Comparison of ENCODE assay signal across 8 cellular contexts in genomic region chr7:112449902-112450806, GRCh38. TPM values are rescaled to one million over a fixed set of nuclear protein-coding genes. Genes with fewer than 3 reads are reported as not detected.
DNase-seq lines count a peak whose midpoint lies in the region; ATAC-seq and TF ChIP-seq lines count a peak whose summit lies in the region.

A gene with protein sequence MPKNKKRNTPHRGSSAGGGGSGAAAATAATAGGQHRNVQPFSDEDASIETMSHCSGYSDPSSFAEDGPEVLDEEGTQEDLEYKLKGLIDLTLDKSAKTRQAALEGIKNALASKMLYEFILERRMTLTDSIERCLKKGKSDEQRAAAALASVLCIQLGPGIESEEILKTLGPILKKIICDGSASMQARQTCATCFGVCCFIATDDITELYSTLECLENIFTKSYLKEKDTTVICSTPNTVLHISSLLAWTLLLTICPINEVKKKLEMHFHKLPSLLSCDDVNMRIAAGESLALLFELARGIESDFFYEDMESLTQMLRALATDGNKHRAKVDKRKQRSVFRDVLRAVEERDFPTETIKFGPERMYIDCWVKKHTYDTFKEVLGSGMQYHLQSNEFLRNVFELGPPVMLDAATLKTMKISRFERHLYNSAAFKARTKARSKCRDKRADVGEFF (plus strand): TSS chr7:112450460. CDS start chr7:112450689, 229 bp downstream.

- H3K4me1 ChIP-seq in RWPE2 (ENCODE audit: insufficient read depth, poor library complexity, severe bottlenecking) (peaks cover 23% of the 10 kb centered on the region), fibroblast of lung (ENCODE audit: control insufficient read depth, extremely low read depth, insufficient read depth, low read length) (peaks cover 7% of the 10 kb centered on the region)

- H3K36me3 Mint-ChIP-seq in activated T-helper 2 cell treated with anti-CD3 and anti-CD28 coated beads, Interferon-gamma antibody, Interleukin-2, Interleukin-4, amounts not matched to agents 10 μg/mL and 5 μg/mL and 100 μg/mL, durations not matched to agents 14 hours and 24 hours and 36 hours (ENCODE audit: low read depth): peaks cover 15% of the 10 kb centered on the region
- H3K36me3 Mint-ChIP-seq in naive thymus-derived CD8-positive, alpha-beta T cell: peaks cover 0 to 6% (median 3%) of the 10 kb centered on the region in 3 donors

- no peaks in the 10 kb centered on the region for H3K27me3 ChIP-seq in RWPE2 (ENCODE audit: insufficient read depth, poor library complexity, severe bottlenecking)
- H3K27me3 ChIP-seq in fibroblast of lung (ENCODE audit: control insufficient read depth, insufficient read depth, low read length): no peaks in the 10 kb centered on the region

- peak within 1 kb of the TSS; percentile 89 for H3K4me2 ChIP-seq in fibroblast of lung (ENCODE audit: extremely low read depth, insufficient read depth, low read length)

- peak within 1 kb of the TSS; percentile 99 for H3K9ac ChIP-seq in fibroblast of lung (ENCODE audit: insufficient read depth, low read length)

- no peaks in the 10 kb centered on the region for H3K9me3 ChIP-seq in RWPE2 (ENCODE audit: severe bottlenecking)
- H3K9me3 ChIP-seq in fibroblast of lung (ENCODE audit: control insufficient read depth, insufficient read depth, low read depth, low read length): no peaks in the 10 kb centered on the region

- POLR2A ChIA-PET in naive thymus-derived CD8-positive, alpha-beta T cell (lab: Charles Lee): interaction anchor here (0.7 to 2.3 kb wide), 16 partner anchors 8 to 888 kb away, joined by 3 to 23 read pairs (median 6); partner anchors contain the start of genes DOCK4, SMIM30 and ZNF277

- H3K4me3 ChIP-seq in RWPE2 (ENCODE audit: severe bottlenecking) (peak within 1 kb of the TSS; percentile 92), fibroblast of lung (replicated peaks in 1 of 4; ENCODE audit: control extremely low read depth in 1 of 4, insufficient read depth in 1 of 4, low read depth in 3 of 4, low read length in 4 of 4) (peak within 1 kb of the TSS; percentile 89 to 100 (median 98))

- intact Hi-C loops in activated T-helper 2 cell treated with anti-CD3 and anti-CD28 coated beads, Interferon-gamma antibody, Interleukin-2, Interleukin-4, amounts not matched to agents 10 μg/mL and 5 μg/mL and 100 μg/mL, durations not matched to agents 14 hours and 24 hours and 36 hours (cut with micrococcal nuclease): loop anchor here (1.0 to 10.0 kb wide), 7 partner anchors 58 to 1355 kb away; partner anchors contain the start of genes DOCK4, LRRN3, SMIM30 and TMEM168

- peak within 1 kb of the TSS; percentile 61 for H2AFZ ChIP-seq in fibroblast of lung (ENCODE audit: low read length)

- peaks cover 50% of the 10 kb centered on the region for H3K4me1 Mint-ChIP-seq in activated T-helper 2 cell treated with anti-CD3 and anti-CD28 coated beads, Interferon-gamma antibody, Interleukin-2, Interleukin-4, amounts not matched to agents 10 μg/mL and 5 μg/mL and 100 μg/mL, durations not matched to agents 14 hours and 24 hours and 36 hours (ENCODE audit: low read depth)
- peaks cover 23 to 49% (median 44%) of the 10 kb centered on the region in 4 donors for H3K4me1 Mint-ChIP-seq in naive thymus-derived CD8-positive, alpha-beta T cell

- peak; percentile 83 for ATAC-seq in RWPE2 (ENCODE audit: low read depth)
- peak; percentile 77 to 78 for ATAC-seq in naive thymus-derived CD8-positive, alpha-beta T cell

- peak within 1 kb of the TSS; percentile 98 for H3K27ac Mint-ChIP-seq in activated T-helper 2 cell treated with anti-CD3 and anti-CD28 coated beads, Interferon-gamma antibody, Interleukin-2, Interleukin-4, amounts not matched to agents 10 μg/mL and 5 μg/mL and 100 μg/mL, durations not matched to agents 14 hours and 24 hours and 36 hours
- H3K27ac Mint-ChIP-seq in naive thymus-derived CD8-positive, alpha-beta T cell: peak within 1 kb of the TSS; percentile 97 to 100 (median 99)

- TF ChIP-seq CTCF in RWPE2 (IDR thresholded peaks at IDR 0.05; ENCODE audit: poor library complexity, severe bottlenecking) (no peak), fibroblast of lung (conservative IDR thresholded peaks at IDR 0.05 in 1 of 2, IDR thresholded peaks at IDR 0.05 in 1 of 2; ENCODE audit: low read depth in 1 of 2, low read length in 2 of 2) (no peak)

- peak within 1 kb of the TSS; percentile 58 for H3K27ac ChIP-seq in RWPE2 (ENCODE audit: poor library complexity, severe bottlenecking)
- H3K27ac ChIP-seq in fibroblast of lung (ENCODE audit: insufficient read depth, low read length): peak within 1 kb of the TSS; percentile 99

- no peaks in the 10 kb centered on the region for H3K9me3 Mint-ChIP-seq in activated T-helper 2 cell treated with anti-CD3 and anti-CD28 coated beads, Interferon-gamma antibody, Interleukin-2, Interleukin-4, amounts not matched to agents 10 μg/mL and 5 μg/mL and 100 μg/mL, durations not matched to agents 14 hours and 24 hours and 36 hours
- no peaks in the 10 kb centered on the region for H3K9me3 Mint-ChIP-seq in naive thymus-derived CD8-positive, alpha-beta T cell

- H4K20me1 ChIP-seq in fibroblast of lung (ENCODE audit: control insufficient read depth, extremely low read depth, insufficient read depth, low read length): peaks cover 8% of the 10 kb centered on the region

- no peaks in the 10 kb centered on the region for H3K27me3 Mint-ChIP-seq in activated T-helper 2 cell treated with anti-CD3 and anti-CD28 coated beads, Interferon-gamma antibody, Interleukin-2, Interleukin-4, amounts not matched to agents 10 μg/mL and 5 μg/mL and 100 μg/mL, durations not matched to agents 14 hours and 24 hours and 36 hours (ENCODE audit: low read depth)
- H3K27me3 Mint-ChIP-seq in naive thymus-derived CD8-positive, alpha-beta T cell: no peaks in the 10 kb centered on the region

- DNase-seq in EH (ENCODE audit: low read depth): peak; percentile 98
- DNase-seq in H4 (ENCODE audit: low spot score): peak; percentile 99
- DNase-seq in LoVo (ENCODE audit: low spot score): peak; percentile 100
- DNase-seq in RWPE2 (ENCODE audit: low spot score): peak; percentile 99
- peak; percentile 96 for DNase-seq in activated T-helper 2 cell treated with anti-CD3 and anti-CD28 coated beads, Interferon-gamma antibody, Interleukin-2, Interleukin-4, amounts not matched to agents 10 μg/mL and 5 μg/mL and 100 μg/mL, durations not matched to agents 14 hours and 24 hours and 36 hours (ENCODE audit: low spot score)
- DNase-seq in fibroblast of lung (ENCODE audit: low read depth in 2 of 2): peak; percentile 98 to 99
- peak; percentile 96 to 99 (median 98) for DNase-seq in naive thymus-derived CD8-positive, alpha-beta T cell
- DNase-seq in stimulated activated naive CD4-positive, alpha-beta T cell (lab: John Stamatoyannopoulos, UW): peak; percentile 93 to 98 (median 97)

- H3K79me2 ChIP-seq in fibroblast of lung (ENCODE audit: control insufficient read depth, insufficient read depth, low read length): peaks cover 47% of the 10 kb centered on the region

- H3K36me3 ChIP-seq in RWPE2 (ENCODE audit: low read depth): peaks cover 2% of the 10 kb centered on the region
- no peaks in the 10 kb centered on the region for H3K36me3 ChIP-seq in fibroblast of lung (ENCODE audit: control insufficient read depth, insufficient read depth, low read length)

- peak within 1 kb of the TSS; percentile 97 for H3K4me3 Mint-ChIP-seq in activated T-helper 2 cell treated with anti-CD3 and anti-CD28 coated beads, Interferon-gamma antibody, Interleukin-2, Interleukin-4, amounts not matched to agents 10 μg/mL and 5 μg/mL and 100 μg/mL, durations not matched to agents 14 hours and 24 hours and 36 hours (ENCODE audit: low read depth)
- peak within 1 kb of the TSS; percentile 96 to 100 (median 98) for H3K4me3 Mint-ChIP-seq in naive thymus-derived CD8-positive, alpha-beta T cell

RNA-seq across cellular contexts. Expression of the gene that starts here (rescaled TPM):
- 100 and 107 TPM in 2 replicates for total RNA-seq in H4 (2014; rRNA removed; shearing (Covaris generic))
- total RNA-seq in activated T-helper 2 cell treated with anti-CD3 and anti-CD28 coated beads, Interferon-gamma antibody, Interleukin-2, Interleukin-4, amounts not matched to agents 10 μg/mL and 5 μg/mL and 100 μg/mL, durations not matched to agents 14 hours and 24 hours and 36 hours: 49.5 and 51.7 TPM in 2 replicates
- total RNA-seq in fibroblast of lung: 106 and 127 TPM in 2 replicates
- polyA plus RNA-seq in fibroblast of lung: 30.1 and 42.6 TPM in 2 replicates
- 19.5 and 25.5 TPM in 2 replicates for polyA plus RNA-seq in fibroblast of lung (2012)
- 1.2 and 7.9 TPM in 2 replicates for polyA minus RNA-seq in fibroblast of lung (ENCODE audit: low replicate concordance)
- total RNA-seq in naive thymus-derived CD8-positive, alpha-beta T cell: 10 to 100 TPM; 64.3 to 72.8 TPM
- 10 to 100 TPM; 22.1 to 28.8 (median 24.0) TPM for polyA plus RNA-seq in naive thymus-derived CD8-positive, alpha-beta T cell

Comparison
In these comparisons a context has a peak if more than half of its experiments do, and no peak if none do; other contexts are left out.
1. Peak in every context shown above with its lines: DNase-seq, ATAC-seq, H3K4me3 ChIP-seq and H3K27ac ChIP-seq.